In the genomic region with DNA sequence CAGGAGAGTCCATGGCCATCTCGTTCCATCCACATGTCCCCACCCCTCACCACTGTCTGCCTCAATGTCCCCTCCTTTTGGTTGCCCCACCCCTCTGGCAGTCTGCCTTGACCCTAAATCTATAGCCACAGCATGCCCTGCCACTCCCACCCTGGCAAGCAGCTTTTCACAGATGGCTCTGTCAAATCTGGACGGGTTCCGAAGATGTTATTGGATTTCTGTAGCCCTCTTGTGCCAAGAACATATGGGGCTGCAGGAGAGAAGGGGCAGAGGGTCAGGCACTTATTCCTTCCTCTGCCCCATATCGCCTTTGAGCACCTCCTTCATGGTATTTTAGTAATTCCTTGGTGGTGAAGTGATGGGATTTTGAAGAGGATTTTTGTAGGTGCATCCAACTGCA, we compare ENCODE assay signal across 16 cellular contexts. TPM values are rescaled to one million over a fixed set of nuclear protein-coding genes. Genes with fewer than 3 reads are reported as not detected.
"Had no signal": no experiment of that assay in that cellular context is flagged by ENCODE, and none has a peak within 500 bp of the region (broad histone marks: within the 10 kb centered on the region; RNA-seq: fewer than 3 reads in every experiment).

No MANE protein-coding gene starts in this region.

- FAIRE-seq: pancreas had no signal

- H3K27ac ChIP-seq: colonic mucosa, epithelial cell of prostate, hepatocyte, pancreas, upper lobe of right lung had no signal

- H3K27me3 ChIP-seq: colonic mucosa, hepatocyte, pancreas, upper lobe of right lung had no signal

- H3K4me2 ChIP-seq: hepatocyte, smooth muscle cell had no signal

- H3K36me3 ChIP-seq: colonic mucosa, pancreas, upper lobe of right lung had no signal

- DNase-seq: activated CD4-positive, alpha-beta T cell treated with anti-CD3 and anti-CD28 coated beads for 4 hours; activated gamma-delta T cell treated with Interleukin-2 at 50 U/mL for 16 hours; activated T-cell treated with anti-CD3 and anti-CD28 coated beads for 4 hours; colonic mucosa; endodermal cell; foreskin fibroblast; left cardiac atrium; mesendoderm; naive thymus-derived CD8-positive, alpha-beta T cell; pancreas; stimulated activated CD4-positive, alpha-beta T cell treated with anti-CD3 and anti-CD28 coated beads, Interleukin-4, amount 100 ng/mL, for 1 hour; stimulated activated naive CD4-positive, alpha-beta T cell; upper lobe of right lung had no signal

- H3K9me3 ChIP-seq: colonic mucosa, pancreas, upper lobe of right lung had no signal

- H3K4me3 ChIP-seq: colonic mucosa, hepatocyte, pancreas, smooth muscle cell, upper lobe of right lung had no signal

- H3K4me1 ChIP-seq: colonic mucosa, pancreas, upper lobe of right lung had no signal

RNA-seq across cellular contexts. Expression of gene EPHB1, which starts 57.1 kb away (rescaled TPM):
- total RNA-seq: naive thymus-derived CD8-positive, alpha-beta T cell had no signal
- polyA plus RNA-seq: naive thymus-derived CD8-positive, alpha-beta T cell had no signal
